ENCODE assay signal across 15 cellular contexts in genomic region chr9:27395484-27395921, GRCh38.
DNase-seq lines count a peak whose midpoint lies in the region; ATAC-seq and TF ChIP-seq lines count a peak whose summit lies in the region.
"Had no signal": no experiment of that assay in that cellular context is flagged by ENCODE, and none has a peak within 500 bp of the region (broad histone marks: within the 10 kb centered on the region; RNA-seq: fewer than 3 reads in every experiment).

No MANE protein-coding gene starts in this region.

- H4K8ac ChIP-seq in H9 (replicated peaks; ENCODE audit: insufficient read length, low read depth, low read length) = no peak overlapping the region

- H3K23ac ChIP-seq in H9 (ENCODE audit: insufficient read length, low read depth, low read length) = no peak overlapping the region

- POLR2A ChIA-PET in activated CD4-positive, alpha-beta T cell treated with anti-CD3 and anti-CD28 coated beads, Interleukin-2, amount 10 ng/mL, durations not matched to agents 7 days and 5 days (lab: Charles Lee) = no interaction called here

- H3K79me1 ChIP-seq in H9 (ENCODE audit: insufficient read depth, low read depth, low read length, poor library complexity, severe bottlenecking) = no peaks in the 10 kb centered on the region

- no peaks in the 10 kb centered on the region for H3K36me3 ChIP-seq in NT2/D1 (ENCODE audit: insufficient read depth, insufficient read length, low read length)
- H3K36me3 ChIP-seq in neural progenitor cell = no peaks in the 10 kb centered on the region

- H3K27ac Mint-ChIP-seq in H9 = peak overlapping the region; percentile 27 to 82 (median 40); a peak in 5 of 7 replicates
- peak overlapping the region; percentile 97 for H3K27ac Mint-ChIP-seq in neural progenitor cell
- H3K27ac Mint-ChIP-seq in activated CD4-positive, alpha-beta T cell treated with anti-CD3 and anti-CD28 coated beads, Interleukin-2, amount 10 ng/mL, durations not matched to agents 7 days and 5 days = no peak overlapping the region
- H3K27ac Mint-ChIP-seq in natural killer cell = no peak overlapping the region

- H4K5ac ChIP-seq in H9 (ENCODE audit: insufficient read length, low read depth, low read length) = no peak overlapping the region

- WGBS in H9 (ENCODE audit: extremely low coverage, insufficient read length, low lambda C conversion rate) = no CpG with 5 or more reads among the region's 4 CpGs

- no peak overlapping the region for H2BK5ac ChIP-seq in H9 (ENCODE audit: insufficient read length, low read length)

- H3K56ac ChIP-seq in H9 (ENCODE audit: insufficient read length, low read depth, low read length) = no peak overlapping the region

- peaks cover 33% of the 10 kb centered on the region for H3F3A ChIP-seq in neural progenitor cell (ENCODE audit: low read depth)

- H3K27me3 ChIP-seq in H9 (ENCODE audit: insufficient read depth, low read length) (no peaks in the 10 kb centered on the region), NT2/D1 (ENCODE audit: insufficient read depth, insufficient read length) (no peaks in the 10 kb centered on the region), neural progenitor cell (no peaks in the 10 kb centered on the region)

- H3K4me2 ChIP-seq in H9 (ENCODE audit: insufficient read depth, insufficient read length, low read length) (no peak overlapping the region), neural progenitor cell (peak overlapping the region; percentile 50)

- no peak overlapping the region for H2BK15ac ChIP-seq in H9 (ENCODE audit: low read depth, low read length)

- no peak overlapping the region for H2AK5ac ChIP-seq in H9 (ENCODE audit: insufficient read length, low read length)

- no peak for ATAC-seq in natural killer cell

- H3K4me1 ChIP-seq in H9 (ENCODE audit: insufficient read depth, low read length) (peaks cover 5% of the 10 kb centered on the region; the same call in 1 of the 2 replicates), NT2/D1 (ENCODE audit: insufficient read depth, insufficient read length) (no peaks in the 10 kb centered on the region), neural progenitor cell (peaks cover 46% of the 10 kb centered on the region)

- CTCF ChIA-PET in activated CD4-positive, alpha-beta T cell treated with anti-CD3 and anti-CD28 coated beads, Interleukin-2, amount 10 ng/mL, durations not matched to agents 7 days and 5 days (lab: Charles Lee) = no interaction called here

- H3K36me3 Mint-ChIP-seq in H9 (ENCODE audit: insufficient read depth in 1 of 3, low read depth in 3 of 3) (no peaks in the 10 kb centered on the region), neural progenitor cell (no peaks in the 10 kb centered on the region), natural killer cell (no peaks in the 10 kb centered on the region)
- H3K36me3 Mint-ChIP-seq in activated CD4-positive, alpha-beta T cell treated with anti-CD3 and anti-CD28 coated beads, Interleukin-2, amount 10 ng/mL, durations not matched to agents 7 days and 5 days (ENCODE audit: low read depth) = no peaks in the 10 kb centered on the region

- no peaks in the 10 kb centered on the region for H3K23me2 ChIP-seq in H9 (ENCODE audit: insufficient read length, low read depth, low read length, poor library complexity, severe bottlenecking)

- no peak overlapping the region for H3K27ac ChIP-seq in H9 (ENCODE audit: insufficient read length, low read depth, low read length)
- peak overlapping the region; percentile 63 for H3K27ac ChIP-seq in neural progenitor cell

- H3K9me3 Mint-ChIP-seq in H9 (no peaks in the 10 kb centered on the region), neural progenitor cell (no peaks in the 10 kb centered on the region), natural killer cell (no peaks in the 10 kb centered on the region)
- H3K9me3 Mint-ChIP-seq in activated CD4-positive, alpha-beta T cell treated with anti-CD3 and anti-CD28 coated beads, Interleukin-2, amount 10 ng/mL, durations not matched to agents 7 days and 5 days = no peaks in the 10 kb centered on the region

- H3K27me3 Mint-ChIP-seq in H9 (ENCODE audit: low read depth) = no peaks in the 10 kb centered on the region
- H3K27me3 Mint-ChIP-seq in neural progenitor cell (ENCODE audit: insufficient read depth, low read depth) = no peaks in the 10 kb centered on the region
- peaks cover 16% of the 10 kb centered on the region for H3K27me3 Mint-ChIP-seq in activated CD4-positive, alpha-beta T cell treated with anti-CD3 and anti-CD28 coated beads, Interleukin-2, amount 10 ng/mL, durations not matched to agents 7 days and 5 days
- H3K27me3 Mint-ChIP-seq in natural killer cell (ENCODE audit: low read depth in 2 of 2) = peaks cover 4 to 7% of the 10 kb centered on the region in 2 donors
- H3K27me3 Mint-ChIP-seq: progenitor cell of endocrine pancreas had no signal

- no peak overlapping the region for H2BK12ac ChIP-seq in H9 (ENCODE audit: insufficient read length, low read depth, low read length)

- no peak for DNase-seq in H9
- peak; percentile 66 for DNase-seq in NT2/D1 (ENCODE audit: low read depth, low spot score)
- peak; percentile 66 for DNase-seq in globus pallidus (ENCODE audit: low spot score)
- peak; percentile 74 for DNase-seq in neural progenitor cell (ENCODE audit: low spot score)
- no peak for DNase-seq in SIG-M5 (lab: John Stamatoyannopoulos, UW)
- DNase-seq in superior temporal gyrus (ENCODE audit: extremely low spot score) = no peak
- no peak for DNase-seq in activated CD4-positive, alpha-beta T cell treated with anti-CD3 and anti-CD28 coated beads, Interleukin-2, amount 10 ng/mL, durations not matched to agents 7 days and 5 days
- no peak for DNase-seq in natural killer cell
- DNase-seq: activated gamma-delta T cell; DND-41; effector memory CD4-positive, alpha-beta T cell; foreskin fibroblast; GOT3; stimulated activated CD4-positive, alpha-beta T cell treated with anti-CD3 and anti-CD28 coated beads, Interleukin-12 subunit alpha, Interleukin-12 subunit beta, amount 100 ng/mL, for 4 hours had no signal

- H3K18ac ChIP-seq in H9 (ENCODE audit: insufficient read length, low read depth, low read length) = no peak overlapping the region

- intact Hi-C loops in natural killer cell (cut with micrococcal nuclease) = no loop called here

- H2BK20ac ChIP-seq in H9 (ENCODE audit: low read depth, low read length, poor library complexity, severe bottlenecking) = no peak overlapping the region

- H2BK120ac ChIP-seq in H9 (ENCODE audit: low read depth, low read length, poor library complexity, severe bottlenecking) = no peak overlapping the region

- H4K20me1 ChIP-seq in H9 (ENCODE audit: control insufficient read depth, insufficient read depth, insufficient read length) (no peaks in the 10 kb centered on the region), neural progenitor cell (ENCODE audit: low read depth) (peaks cover 22% of the 10 kb centered on the region)

- H3T11ph ChIP-seq in H9 (ENCODE audit: low read length) = no peak overlapping the region

- TF ChIP-seq CTCF in H9 (conservative IDR thresholded peaks at IDR 0.05) = no peak
- TF ChIP-seq CTCF in neural progenitor cell (IDR thresholded peaks at IDR 0.05) = no peak
- no peak for TF ChIP-seq CTCF in natural killer cell (IDR thresholded peaks at IDR 0.05)

- H4K91ac ChIP-seq in H9 (ENCODE audit: insufficient read length, low read depth, low read length) = no peak overlapping the region

- H3K4me3 Mint-ChIP-seq in H9 = no peak overlapping the region
- H3K4me3 Mint-ChIP-seq in neural progenitor cell = no peak overlapping the region
- H3K4me3 Mint-ChIP-seq in activated CD4-positive, alpha-beta T cell treated with anti-CD3 and anti-CD28 coated beads, Interleukin-2, amount 10 ng/mL, durations not matched to agents 7 days and 5 days = no peak overlapping the region
- H3K4me3 Mint-ChIP-seq in natural killer cell = no peak overlapping the region

- H2AFZ ChIP-seq in H9 (ENCODE audit: low read length) (no peak overlapping the region), neural progenitor cell (replicated peaks) (no peak overlapping the region)

- H3K79me2 ChIP-seq in H9 (ENCODE audit: insufficient read depth, low read length) (no peaks in the 10 kb centered on the region), neural progenitor cell (ENCODE audit: low read depth) (peaks cover 24% of the 10 kb centered on the region)

- H3K4me1 Mint-ChIP-seq in H9 (peaks cover 56 to 64% of the 10 kb centered on the region in 2 experiments), neural progenitor cell (peaks cover 44% of the 10 kb centered on the region), natural killer cell (no peaks in the 10 kb centered on the region)
- H3K4me1 Mint-ChIP-seq in activated CD4-positive, alpha-beta T cell treated with anti-CD3 and anti-CD28 coated beads, Interleukin-2, amount 10 ng/mL, durations not matched to agents 7 days and 5 days = no peaks in the 10 kb centered on the region

- no peak overlapping the region for H3K4ac ChIP-seq in H9 (ENCODE audit: low read depth, low read length)

- H3K9me3 ChIP-seq in H9 (ENCODE audit: control insufficient read depth, low read depth, low read length) (no peaks in the 10 kb centered on the region), NT2/D1 (ENCODE audit: insufficient read depth, low read length) (no peaks in the 10 kb centered on the region), neural progenitor cell (ENCODE audit: low read depth) (no peaks in the 10 kb centered on the region)

- H3K9ac ChIP-seq in H9 (ENCODE audit: extremely low read depth, insufficient read length, low read length) (no peak overlapping the region), NT2/D1 (ENCODE audit: insufficient read length, low read depth) (no peak overlapping the region), neural progenitor cell (no peak overlapping the region)

- H3K4me3 ChIP-seq in NT2/D1 (ENCODE audit: insufficient read length, low read depth) (no peak overlapping the region), neural progenitor cell (no peak overlapping the region)

- H3K14ac ChIP-seq in H9 (ENCODE audit: insufficient read depth, low read length) = no peak overlapping the region

Comparison
In these comparisons a context has a peak if more than half of its experiments do, and no peak if none do; other contexts are left out.
1. DNase-seq: peak in NT2/D1 (single experiment), globus pallidus (single experiment) and neural progenitor cell (single experiment); none in H9 (single experiment), SIG-M5 (single experiment), superior temporal gyrus (single experiment), activated CD4-positive, alpha-beta T cell treated with anti-CD3 and anti-CD28 coated beads, Interleukin-2, amount 10 ng/mL, durations not matched to agents 7 days and 5 days (single experiment) and natural killer cell (single experiment).
2. H3K27ac Mint-ChIP-seq: peak in H9 (3 of 3) and neural progenitor cell (single experiment); none in activated CD4-positive, alpha-beta T cell treated with anti-CD3 and anti-CD28 coated beads, Interleukin-2, amount 10 ng/mL, durations not matched to agents 7 days and 5 days (single experiment) and natural killer cell (0 of 2).